15 cellular contexts compared by ENCODE assay signal in the genomic region with DNA sequence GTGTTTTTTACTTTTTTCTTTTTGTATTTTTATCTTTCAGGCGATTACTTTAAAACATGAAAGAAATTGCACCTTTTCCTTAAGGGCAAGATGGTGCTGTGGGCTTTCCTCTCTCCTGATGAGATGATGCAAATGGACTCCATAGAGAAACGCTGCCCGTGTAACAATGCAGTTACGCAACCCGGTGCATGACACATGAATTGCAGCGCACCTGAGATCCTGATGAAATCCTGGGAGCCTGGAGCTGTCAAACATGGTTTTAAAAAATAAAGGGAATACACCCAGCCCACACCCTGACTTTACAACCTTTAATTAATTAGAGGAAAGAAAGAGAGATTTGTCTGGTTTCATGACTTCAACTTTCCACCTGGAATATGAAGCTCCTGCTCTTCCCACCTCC.
DNase-seq lines count a peak whose midpoint lies in the region; ATAC-seq, FAIRE-seq and TF ChIP-seq lines count a peak whose summit lies in the region.
"Had no signal": no experiment of that assay in that cellular context is flagged by ENCODE, and none has a peak within 500 bp of the region (broad histone marks: within the 10 kb centered on the region; RNA-seq: fewer than 3 reads in every experiment).

No MANE protein-coding gene starts in this region.

- peaks cover 4% of the 10 kb centered on the region for H3K9me1 ChIP-seq in keratinocyte (ENCODE audit: control insufficient read depth, extremely low read depth, insufficient read depth, low read length)

- DNase-seq in activated CD4-positive, alpha-beta memory T cell treated with anti-CD3 and anti-CD28 coated beads for 36 hours = peak; percentile 7
- no peak for DNase-seq in activated CD4-positive, alpha-beta memory T cell treated with anti-CD3 and anti-CD28 coated beads, Interleukin-2, amount 10 ng/mL, durations not matched to agents 7 days and 5 days
- no peak for DNase-seq in WTC11 (ENCODE audit: low spot score)
- no peak for DNase-seq in keratinocyte (ENCODE audit: low read depth, low spot score)
- DNase-seq in upper lobe of right lung = no peak
- no peak for DNase-seq in A172 (ENCODE audit: low spot score)
- no peak for DNase-seq in UCSD-AML1 (lab: John Stamatoyannopoulos, UW; ENCODE audit: unreplicated experiment)
- DNase-seq: activated CD8-positive, alpha-beta T cell treated with anti-CD3 and anti-CD28 coated beads for 36 hours; activated naive CD4-positive, alpha-beta T cell; DMS 273 treated with DMSO at 0.1 percent for 48 hours; uterus had no signal

- intact Hi-C loops in activated CD4-positive, alpha-beta memory T cell treated with anti-CD3 and anti-CD28 coated beads for 36 hours (cut with micrococcal nuclease) = no loop called here
- intact Hi-C loops in upper lobe of right lung (cut with DNase I) = no loop called here

- peaks cover 11% of the 10 kb centered on the region for H3K27me3 ChIP-seq in keratinocyte (ENCODE audit: control insufficient read depth, extremely low read depth, insufficient read depth, low read length)
- no peaks in the 10 kb centered on the region for H3K27me3 ChIP-seq in upper lobe of right lung
- H3K27me3 ChIP-seq: cardiac muscle cell, ovary, uterus had no signal

- ATAC-seq in WTC11 = no peak
- peak; percentile 31 for ATAC-seq in upper lobe of right lung
- no peak for ATAC-seq in GM18909 (IDR thresholded peaks at IDR 0.05; ENCODE audit: poor library complexity, unreplicated experiment)
- ATAC-seq: activated CD8-positive, alpha-beta T cell treated with anti-CD3 and anti-CD28 coated beads for 36 hours had no signal

- H2AFZ ChIP-seq in keratinocyte (ENCODE audit: control insufficient read depth, low read length) = no peak overlapping the region

- H3K4me1 ChIP-seq in keratinocyte (ENCODE audit: control insufficient read depth, extremely low read depth, insufficient read depth, low read length) = peaks cover 41% of the 10 kb centered on the region
- no peaks in the 10 kb centered on the region for H3K4me1 ChIP-seq in upper lobe of right lung
- H3K4me1 ChIP-seq: uterus had no signal

- POLR2A ChIA-PET in activated CD4-positive, alpha-beta memory T cell treated with anti-CD3 and anti-CD28 coated beads for 36 hours (lab: Charles Lee) = no interaction called here
- POLR2A ChIA-PET in activated CD4-positive, alpha-beta memory T cell treated with anti-CD3 and anti-CD28 coated beads, Interleukin-2, amount 10 ng/mL, durations not matched to agents 7 days and 5 days (lab: Charles Lee) = interaction anchor here (1.0 to 1.6 kb wide), 2 partner anchors 10 to 18 kb away, joined by 3 to 6 read pairs; no protein-coding TSS in a partner anchor
- POLR2A ChIA-PET in WTC11 (lab: Charles Lee) = no interaction called here

- no peaks in the 10 kb centered on the region for H3K36me3 Mint-ChIP-seq in activated CD4-positive, alpha-beta memory T cell treated with anti-CD3 and anti-CD28 coated beads for 36 hours
- peaks cover 9% of the 10 kb centered on the region for H3K36me3 Mint-ChIP-seq in activated CD4-positive, alpha-beta memory T cell treated with anti-CD3 and anti-CD28 coated beads, Interleukin-2, amount 10 ng/mL, durations not matched to agents 7 days and 5 days (ENCODE audit: low read depth)
- H3K36me3 Mint-ChIP-seq in WTC11 = no peaks in the 10 kb centered on the region
- H3K36me3 Mint-ChIP-seq: mesothelial cell of epicardium had no signal

- H3K4me3 Mint-ChIP-seq in activated CD4-positive, alpha-beta memory T cell treated with anti-CD3 and anti-CD28 coated beads for 36 hours = no peak overlapping the region
- no peak overlapping the region for H3K4me3 Mint-ChIP-seq in activated CD4-positive, alpha-beta memory T cell treated with anti-CD3 and anti-CD28 coated beads, Interleukin-2, amount 10 ng/mL, durations not matched to agents 7 days and 5 days
- H3K4me3 Mint-ChIP-seq in WTC11 = no peak overlapping the region
- H3K4me3 Mint-ChIP-seq: activated CD8-positive, alpha-beta T cell treated with anti-CD3 and anti-CD28 coated beads for 36 hours; mesothelial cell of epicardium had no signal

- no peaks in the 10 kb centered on the region for H3K9me3 ChIP-seq in keratinocyte (ENCODE audit: control insufficient read depth, low read depth, low read length)
- no peaks in the 10 kb centered on the region for H3K9me3 ChIP-seq in upper lobe of right lung
- H3K9me3 ChIP-seq: ovary, uterus had no signal

- FAIRE-seq in keratinocyte (lab: Jason Lieb, UNC) = peak; percentile 90

- no peak overlapping the region for H3K9ac ChIP-seq in keratinocyte (ENCODE audit: control insufficient read depth, extremely low read depth, insufficient read depth, low read length)

- H3K4me2 ChIP-seq in keratinocyte (ENCODE audit: control insufficient read depth, extremely low read depth, insufficient read depth, low read depth, low read length) = peak overlapping the region; percentile 53

- H3K36me3 ChIP-seq in keratinocyte (ENCODE audit: control insufficient read depth in 2 of 2, extremely low read depth in 1 of 2, insufficient read depth in 2 of 2, low read length in 2 of 2) (no peaks in the 10 kb centered on the region), upper lobe of right lung (no peaks in the 10 kb centered on the region)
- H3K36me3 ChIP-seq: cardiac muscle cell, ovary, uterus had no signal

- no peaks in the 10 kb centered on the region for H3K79me2 ChIP-seq in keratinocyte (ENCODE audit: control insufficient read depth, insufficient read depth, low read length)

- no peaks in the 10 kb centered on the region for H3K9me3 Mint-ChIP-seq in activated CD4-positive, alpha-beta memory T cell treated with anti-CD3 and anti-CD28 coated beads for 36 hours
- H3K9me3 Mint-ChIP-seq in activated CD4-positive, alpha-beta memory T cell treated with anti-CD3 and anti-CD28 coated beads, Interleukin-2, amount 10 ng/mL, durations not matched to agents 7 days and 5 days = peaks cover 3% of the 10 kb centered on the region
- H3K9me3 Mint-ChIP-seq in WTC11 = no peaks in the 10 kb centered on the region
- H3K9me3 Mint-ChIP-seq: mesothelial cell of epicardium had no signal

- no peak overlapping the region for H3K27ac Mint-ChIP-seq in activated CD4-positive, alpha-beta memory T cell treated with anti-CD3 and anti-CD28 coated beads for 36 hours
- H3K27ac Mint-ChIP-seq in activated CD4-positive, alpha-beta memory T cell treated with anti-CD3 and anti-CD28 coated beads, Interleukin-2, amount 10 ng/mL, durations not matched to agents 7 days and 5 days = no peak overlapping the region
- no peak overlapping the region for H3K27ac Mint-ChIP-seq in WTC11
- H3K27ac Mint-ChIP-seq: activated CD8-positive, alpha-beta T cell treated with anti-CD3 and anti-CD28 coated beads for 36 hours; mesothelial cell of epicardium had no signal

- H3K27ac ChIP-seq in keratinocyte (ENCODE audit: control insufficient read depth, insufficient read depth, low read length) = peak overlapping the region; percentile 39
- H3K27ac ChIP-seq in upper lobe of right lung = no peak overlapping the region
- H3K27ac ChIP-seq: cardiac muscle cell, ovary, uterus had no signal

- no peaks in the 10 kb centered on the region for H4K20me1 ChIP-seq in keratinocyte (ENCODE audit: control insufficient read depth, extremely low read depth, insufficient read depth, low read length)

- CTCF ChIA-PET in activated CD4-positive, alpha-beta memory T cell treated with anti-CD3 and anti-CD28 coated beads for 36 hours (lab: Charles Lee) = no interaction called here
- CTCF ChIA-PET in activated CD4-positive, alpha-beta memory T cell treated with anti-CD3 and anti-CD28 coated beads, Interleukin-2, amount 10 ng/mL, durations not matched to agents 7 days and 5 days (lab: Charles Lee) = no interaction called here
- CTCF ChIA-PET in WTC11 (lab: Charles Lee) = no interaction called here

- no peaks in the 10 kb centered on the region for H3K27me3 Mint-ChIP-seq in activated CD4-positive, alpha-beta memory T cell treated with anti-CD3 and anti-CD28 coated beads for 36 hours
- no peaks in the 10 kb centered on the region for H3K27me3 Mint-ChIP-seq in activated CD4-positive, alpha-beta memory T cell treated with anti-CD3 and anti-CD28 coated beads, Interleukin-2, amount 10 ng/mL, durations not matched to agents 7 days and 5 days
- no peaks in the 10 kb centered on the region; the same call in 1 of the 2 replicates for H3K27me3 Mint-ChIP-seq in WTC11 (ENCODE audit: low read depth)
- H3K27me3 Mint-ChIP-seq: activated CD8-positive, alpha-beta T cell treated with anti-CD3 and anti-CD28 coated beads for 36 hours had no signal

- H3K4me1 Mint-ChIP-seq in activated CD4-positive, alpha-beta memory T cell treated with anti-CD3 and anti-CD28 coated beads for 36 hours (ENCODE audit: low read depth) = peaks cover 25% of the 10 kb centered on the region
- H3K4me1 Mint-ChIP-seq in activated CD4-positive, alpha-beta memory T cell treated with anti-CD3 and anti-CD28 coated beads, Interleukin-2, amount 10 ng/mL, durations not matched to agents 7 days and 5 days = peaks cover 40% of the 10 kb centered on the region
- H3K4me1 Mint-ChIP-seq in WTC11 = no peaks in the 10 kb centered on the region
- H3K4me1 Mint-ChIP-seq: mesothelial cell of epicardium had no signal

- dilution Hi-C loops in keratinocyte (cut with MboI; ENCODE audit: extremely low pct_ligation_motif_present, low sequenced_read_pairs) = no loop called here

- no peak for TF ChIP-seq CTCF in WTC11 (IDR thresholded peaks at IDR 0.05)
- TF ChIP-seq CTCF in keratinocyte (optimal IDR thresholded peaks at IDR 0.05 in 1 of 3, IDR thresholded peaks at IDR 0.05 in 1 of 3, conservative IDR thresholded peaks at IDR 0.05 in 1 of 3; ENCODE audit: extremely low read depth in 1 of 3, insufficient read depth in 2 of 3, low read length in 3 of 3) = peak in 1 of 3 experiments; percentile 41
- no peak for TF ChIP-seq CTCF in upper lobe of right lung (IDR thresholded peaks at IDR 0.05)

- H3K4me3 ChIP-seq in keratinocyte (ENCODE audit: control insufficient read depth in 2 of 3, extremely low read depth in 1 of 3, insufficient read depth in 2 of 3, low read depth in 1 of 3, low read length in 3 of 3) (no peak overlapping the region), upper lobe of right lung (no peak overlapping the region)
- H3K4me3 ChIP-seq: cardiac muscle cell, ovary, uterus had no signal

TF ChIP-seq in WTC11, 78 proteins besides CTCF, POLR2A, EP300 and RAD21 (continues in another document):
- TF ChIP-seq GABPB1 (CRISPR knock-in tag; IDR thresholded peaks at IDR 0.05) = peak; percentile 99
